ENCODE assay signal across 12 cellular contexts in genomic region chr9:127991017-127991756, GRCh38. TPM values are rescaled to one million over a fixed set of nuclear protein-coding genes. Genes with fewer than 3 reads are reported as not detected.
DNase-seq lines count a peak whose midpoint lies in the region; ATAC-seq, FAIRE-seq and TF ChIP-seq lines count a peak whose summit lies in the region.
"Had no signal": no experiment of that assay in that cellular context is flagged by ENCODE, and none has a peak within 500 bp of the region (broad histone marks: within the 10 kb centered on the region; RNA-seq: fewer than 3 reads in every experiment).

No MANE protein-coding gene starts in this region.

- TF ChIP-seq EP300 in HepG2 (IDR thresholded peaks at IDR 0.05; ENCODE audit: low read depth in 2 of 2, low read length in 2 of 2), result peak in 1 of 2 experiments; percentile 84; a peak in 3 of 4 replicates
- peak; percentile 52; the same call in 1 of the 2 replicates for TF ChIP-seq EP300 in HepG2 (CRISPR knock-in tag; IDR thresholded peaks at IDR 0.05; ENCODE audit: borderline replicate concordance)

- no peak for TF ChIP-seq CTCF in CD8-positive, alpha-beta T cell (IDR thresholded peaks at IDR 0.05)
- no peak for TF ChIP-seq CTCF in WTC11 (IDR thresholded peaks at IDR 0.05)
- no peak for TF ChIP-seq CTCF in HepG2 (CRISPR knock-in tag; IDR thresholded peaks at IDR 0.05)

- in situ Hi-C loops in HepG2 (cut with HindIII; ENCODE audit: extremely low pct_ligation_motif_present, low pct_unique_long_range_greater_than_20kb), result no loop called here

- no peaks in the 10 kb centered on the region for H3K9me3 Mint-ChIP-seq in CD8-positive, alpha-beta T cell
- H3K9me3 Mint-ChIP-seq in IgD-negative memory B cell (no peaks in the 10 kb centered on the region), WTC11 (no peaks in the 10 kb centered on the region; the same call in 1 of the 2 replicates)

- CTCF ChIA-PET in CD8-positive, alpha-beta T cell (lab: Charles Lee), result interaction anchor here (0.7 to 1.8 kb wide), 5 partner anchors 13 to 178 kb away, joined by 3 to 4 read pairs (median 4); no protein-coding TSS in a partner anchor
- CTCF ChIA-PET in WTC11 (lab: Charles Lee), result interaction anchor here (0.8 to 2.5 kb wide), 4 partner anchors 12 to 47 kb away, joined by 3 to 10 read pairs (median 4); no protein-coding TSS in a partner anchor
- CTCF ChIA-PET in HepG2 (lab: Yijun Ruan, JAX; ENCODE audit: low intra/inter-chr PET ratio, low total read pairs), result no interaction called here

- ATAC-seq in CD8-positive, alpha-beta T cell, result peak; percentile 36
- ATAC-seq in WTC11, result no peak
- ATAC-seq in HepG2, result peak; percentile 82

- no peaks in the 10 kb centered on the region for H3K27me3 ChIP-seq in CD8-positive, alpha-beta T cell (ENCODE audit: insufficient read depth, low read length)
- no peaks in the 10 kb centered on the region for H3K27me3 ChIP-seq in HepG2 (ENCODE audit: control insufficient read depth in 1 of 2, insufficient read depth in 2 of 2, low read length in 2 of 2)

- DNase-seq in CD8-positive, alpha-beta T cell, result no peak
- DNase-seq in WTC11 (ENCODE audit: low spot score) (no peak), HepG2 (ENCODE audit: low spot score) (peak; percentile 79), GDM1 (lab: John Stamatoyannopoulos, UW) (no peak), NCI-H1048 (lab: John Stamatoyannopoulos, UW) (no peak), GM12891 (ENCODE audit: insufficient read length, low spot score) (no peak), NCI-H526 treated with DMSO at 0.1 percent for 48 hours (lab: John Stamatoyannopoulos, UW) (no peak)
- DNase-seq: activated effector memory CD4-positive, alpha-beta T cell treated with Interleukin-2 at 50 U/mL for 16 hours; erythroblast had no signal

- H3K27me3 Mint-ChIP-seq in CD8-positive, alpha-beta T cell (ENCODE audit: low read depth), result no peaks in the 10 kb centered on the region
- H3K27me3 Mint-ChIP-seq in IgD-negative memory B cell, result no peaks in the 10 kb centered on the region
- H3K27me3 Mint-ChIP-seq in WTC11 (ENCODE audit: low read depth), result no peaks in the 10 kb centered on the region

- no peak overlapping the region for H3K4me3 Mint-ChIP-seq in CD8-positive, alpha-beta T cell
- peak overlapping the region in 3 of 4 donors; percentile 70 to 85 (median 70) for H3K4me3 Mint-ChIP-seq in IgD-negative memory B cell
- no peak overlapping the region for H3K4me3 Mint-ChIP-seq in WTC11

- no peaks in the 10 kb centered on the region for H3K79me2 ChIP-seq in HepG2 (ENCODE audit: insufficient read depth, low read length)

- no peak overlapping the region for H3K4me3 ChIP-seq in CD8-positive, alpha-beta T cell (ENCODE audit: low read depth, low read length)
- H3K4me3 ChIP-seq in HepG2 (replicated peaks in 1 of 3; ENCODE audit: insufficient read depth in 1 of 3, low read depth in 2 of 3, low read length in 3 of 3), result peak overlapping the region in 1 of 3 experiments; percentile 34; a peak in 2 of 6 replicates
- H3K4me3 ChIP-seq: thoracic aorta had no signal

- H3K27ac ChIP-seq in CD8-positive, alpha-beta T cell (ENCODE audit: low read depth, low read length), result no peak overlapping the region
- peak overlapping the region; percentile 58 for H3K27ac ChIP-seq in HepG2 (ENCODE audit: extremely low read length, insufficient read depth, low read length)
- H3K27ac ChIP-seq: KMS-11, thoracic aorta had no signal

- no peaks in the 10 kb centered on the region for H3K36me3 ChIP-seq in CD8-positive, alpha-beta T cell (ENCODE audit: insufficient read depth, low read length)
- no peaks in the 10 kb centered on the region for H3K36me3 ChIP-seq in HepG2 (replicated peaks in 1 of 2; ENCODE audit: control insufficient read depth in 1 of 2, insufficient read depth in 2 of 2, low read length in 2 of 2)
- H3K36me3 ChIP-seq: thoracic aorta had no signal

- peaks cover 30% of the 10 kb centered on the region for H3K4me1 Mint-ChIP-seq in CD8-positive, alpha-beta T cell (ENCODE audit: low read depth)
- H3K4me1 Mint-ChIP-seq in IgD-negative memory B cell (peaks cover 23 to 34% (median 33%) of the 10 kb centered on the region in 3 donors), WTC11 (no peaks in the 10 kb centered on the region)

- no peaks in the 10 kb centered on the region for H4K20me1 ChIP-seq in HepG2 (ENCODE audit: insufficient read depth, low read length)

- POLR2A ChIA-PET in CD8-positive, alpha-beta T cell (lab: Charles Lee), result interaction anchor here (0.8 to 1.1 kb wide), 2 partner anchors 9 to 10 kb away, joined by 3 to 4 read pairs; partner anchors contain the start of gene EEIG1
- POLR2A ChIA-PET in WTC11 (lab: Charles Lee), result interaction anchor here (0.6 kb wide), 1 partner anchor 114 kb away, joined by 4 read pairs; no protein-coding TSS in a partner anchor
- POLR2A ChIA-PET in HepG2 (lab: Yijun Ruan, JAX), result interaction anchor here (0.7 to 1.5 kb wide), 6 partner anchors 10 to 76 kb away, joined by 3 to 4 read pairs (median 3); partner anchors contain the start of gene NAIF1

- H3K4me1 ChIP-seq in CD8-positive, alpha-beta T cell (ENCODE audit: insufficient read depth, low read length), result peaks cover 33% of the 10 kb centered on the region
- H3K4me1 ChIP-seq in HepG2 (ENCODE audit: insufficient read depth, low read length), result peaks cover 63% of the 10 kb centered on the region

- WGBS in HepG2 (ENCODE audit: low lambda C conversion rate), result 3% methylated on average over 6 of the region's 10 CpGs

- intact Hi-C loops in CD8-positive, alpha-beta T cell (cut with DNase I, micrococcal nuclease), result loop anchor here in 1 of 2 experiments (2.0 kb wide), 1 partner anchor 16 kb away; no protein-coding TSS in a partner anchor
- intact Hi-C loops in HepG2 (cut with micrococcal nuclease; ENCODE audit: unreplicated experiment), result no loop called here

- no peak overlapping the region for H3K27ac Mint-ChIP-seq in CD8-positive, alpha-beta T cell
- H3K27ac Mint-ChIP-seq in IgD-negative memory B cell (peak overlapping the region; percentile 90 to 99 (median 94)), WTC11 (no peak overlapping the region)

- no peak for TF ChIP-seq RAD21 in HepG2 (CRISPR knock-in tag; IDR thresholded peaks at IDR 0.05)

- peak overlapping the region; percentile 48 for H3K4me2 ChIP-seq in HepG2 (ENCODE audit: low read depth, low read length)
- H3K4me2 ChIP-seq: KMS-11 had no signal

- H3K9me3 ChIP-seq in CD8-positive, alpha-beta T cell (ENCODE audit: low read length), result no peaks in the 10 kb centered on the region
- H3K9me3 ChIP-seq in HepG2 (ENCODE audit: low read length), result no peaks in the 10 kb centered on the region
- H3K9me3 ChIP-seq: thoracic aorta had no signal

- H3K36me3 Mint-ChIP-seq in CD8-positive, alpha-beta T cell, result no peaks in the 10 kb centered on the region
- H3K36me3 Mint-ChIP-seq in IgD-negative memory B cell, result peaks cover 2% of the 10 kb centered on the region
- no peaks in the 10 kb centered on the region for H3K36me3 Mint-ChIP-seq in WTC11

- H3K9ac ChIP-seq in HepG2 (ENCODE audit: insufficient read depth, low read depth, low read length), result peak overlapping the region; percentile 54
- H3K9ac ChIP-seq: KMS-11 had no signal

- no peak for TF ChIP-seq POLR2A in HepG2 (IDR thresholded peaks at IDR 0.05; ENCODE audit: insufficient read depth in 1 of 2, low read depth in 2 of 2, low read length in 2 of 2)
- no peak for TF ChIP-seq POLR2A in GM12891 (IDR thresholded peaks at IDR 0.05; ENCODE audit: low read depth, low read length)

- FAIRE-seq in HepG2 (lab: Jason Lieb, UNC) (peak; percentile 76), GM12891 (lab: Jason Lieb, UNC) (no peak)

- BruUV-seq in HepG2 (replicated peaks; lab: Mats Ljungman, UMichigan), result no TSS peak

- no peak overlapping the region for H2AFZ ChIP-seq in HepG2 (ENCODE audit: low read length)

RNA-seq across cellular contexts. Expression of gene EEIG1, which starts 10.4 kb away (rescaled TPM):
- total RNA-seq in CD8-positive, alpha-beta T cell, result 100 to 1,000 TPM; 359 to 378 TPM
- 90.5 TPM for polyA plus RNA-seq in IgD-negative memory B cell
- total RNA-seq in WTC11 (2021), result 42.2 to 66.4 TPM (median 51.3 TPM) in 3 replicates
- total RNA-seq in HepG2 (2016; rRNA removed; fragmentation: Illumina TruSeq; extraction: Trizol), result 16.1 and 16.6 TPM in 2 replicates
- 10.4 and 11.3 TPM in 2 replicates for total RNA-seq in HepG2 (2016; cell fraction: cytosol; rRNA removed; fragmentation: Illumina TruSeq; extraction: Trizol; ENCODE audit: low read depth)
- total RNA-seq in HepG2 (2016; cell fraction: insoluble cytoplasmic fraction; rRNA removed; fragmentation: Illumina TruSeq; extraction: Trizol), result 12.3 and 17.2 TPM in 2 replicates
- total RNA-seq in HepG2 (2016; cell fraction: membrane; rRNA removed; fragmentation: Illumina TruSeq; extraction: Trizol), result 21.5 and 21.9 TPM in 2 replicates
- total RNA-seq in HepG2 (2016; cell fraction: nucleus; rRNA removed; fragmentation: Illumina TruSeq; extraction: Trizol), result 20.0 and 24.0 TPM in 2 replicates
- polyA plus RNA-seq in HepG2 (2011; rRNA removed), result 25.2 and 30.1 TPM in 2 replicates
- polyA plus RNA-seq in HepG2 (2011; cell fraction: cytosol; rRNA removed), result 19.7 and 22.7 TPM in 2 replicates
- polyA plus RNA-seq in HepG2 (2011; cell fraction: nucleus; rRNA removed), result 108 and 126 TPM in 2 replicates
- 22.5 and 36.8 TPM in 2 replicates for polyA plus RNA-seq in HepG2 (2012)
- polyA plus RNA-seq in HepG2 (2016; cell fraction: cytosol; fragmentation: Illumina TruSeq; extraction: Trizol; ENCODE audit: low read depth), result 3.8 and 4.2 TPM in 2 replicates
- 24.1 and 30.7 TPM in 2 replicates for polyA plus RNA-seq in HepG2 (2016; cell fraction: insoluble cytoplasmic fraction; fragmentation: Illumina TruSeq; extraction: Trizol; ENCODE audit: low read depth)
- 16.7 and 17.4 TPM in 2 replicates for polyA plus RNA-seq in HepG2 (2016; cell fraction: membrane; fragmentation: Illumina TruSeq; extraction: Trizol; ENCODE audit: low read depth)
- polyA plus RNA-seq in HepG2 (2016; cell fraction: nucleus; fragmentation: Illumina TruSeq; extraction: Trizol; ENCODE audit: insufficient read depth, low read depth), result 72.4 and 76.1 TPM in 2 replicates
- polyA minus RNA-seq in HepG2 (2011; rRNA and poly(A)+ RNA removed; ENCODE audit: low replicate concordance), result 25.3 and 40.6 TPM in 2 replicates
- polyA minus RNA-seq in HepG2 (2011; cell fraction: cytosol; rRNA and poly(A)+ RNA removed), result 8.3 and 11.4 TPM in 2 replicates
- polyA minus RNA-seq in HepG2 (2011; cell fraction: nucleus; rRNA and poly(A)+ RNA removed), result 25.0 and 25.4 TPM in 2 replicates
- 26.9 TPM for polyA plus RNA-seq in GM12891 (2012; ENCODE audit: low read depth, missing spikeins)

RNA-seq across cellular contexts. Expression of gene DPM2, which starts 53.5 kb away (rescaled TPM):
- total RNA-seq in CD8-positive, alpha-beta T cell, result 10 to 100 TPM; 40.2 to 42.7 TPM
- polyA plus RNA-seq in IgD-negative memory B cell (44.9 TPM), HepG2 (2011; rRNA removed) (35.3 and 38.6 TPM in 2 replicates)
- total RNA-seq in WTC11 (2021) (53.3 to 58.2 TPM (median 56.1 TPM) in 3 replicates), HepG2 (2016; rRNA removed; fragmentation: Illumina TruSeq; extraction: Trizol) (17.5 and 24.8 TPM in 2 replicates)
- total RNA-seq in HepG2 (2016; cell fraction: cytosol; rRNA removed; fragmentation: Illumina TruSeq; extraction: Trizol; ENCODE audit: low read depth), result 20.0 and 27.3 TPM in 2 replicates
- 14.9 and 23.0 TPM in 2 replicates for total RNA-seq in HepG2 (2016; cell fraction: insoluble cytoplasmic fraction; rRNA removed; fragmentation: Illumina TruSeq; extraction: Trizol)
- total RNA-seq in HepG2 (2016; cell fraction: membrane; rRNA removed; fragmentation: Illumina TruSeq; extraction: Trizol), result 31.4 and 35.9 TPM in 2 replicates
- total RNA-seq in HepG2 (2016; cell fraction: nucleus; rRNA removed; fragmentation: Illumina TruSeq; extraction: Trizol), result 18.6 and 22.0 TPM in 2 replicates
- polyA plus RNA-seq in HepG2 (2011; cell fraction: cytosol; rRNA removed), result 30.5 and 35.2 TPM in 2 replicates
- polyA plus RNA-seq in HepG2 (2011; cell fraction: nucleus; rRNA removed), result 36.6 and 37.4 TPM in 2 replicates
- 21.4 and 25.3 TPM in 2 replicates for polyA plus RNA-seq in HepG2 (2012)
- 32.5 and 40.9 TPM in 2 replicates for polyA plus RNA-seq in HepG2 (2016; cell fraction: cytosol; fragmentation: Illumina TruSeq; extraction: Trizol; ENCODE audit: low read depth)
- 30.7 and 34.8 TPM in 2 replicates for polyA plus RNA-seq in HepG2 (2016; cell fraction: insoluble cytoplasmic fraction; fragmentation: Illumina TruSeq; extraction: Trizol; ENCODE audit: low read depth)
- polyA plus RNA-seq in HepG2 (2016; cell fraction: membrane; fragmentation: Illumina TruSeq; extraction: Trizol; ENCODE audit: low read depth), result 49.8 and 53.8 TPM in 2 replicates
- polyA plus RNA-seq in HepG2 (2016; cell fraction: nucleus; fragmentation: Illumina TruSeq; extraction: Trizol; ENCODE audit: insufficient read depth, low read depth), result 49.9 and 52.5 TPM in 2 replicates
- polyA minus RNA-seq in HepG2 (2011; rRNA and poly(A)+ RNA removed; ENCODE audit: low replicate concordance), result 68.5 and 193 TPM in 2 replicates
- polyA minus RNA-seq in HepG2 (2011; cell fraction: cytosol; rRNA and poly(A)+ RNA removed), result 12.9 and 15.4 TPM in 2 replicates
- polyA minus RNA-seq in HepG2 (2011; cell fraction: nucleus; rRNA and poly(A)+ RNA removed), result 34.8 and 35.4 TPM in 2 replicates
- polyA plus RNA-seq in GM12891 (2012; ENCODE audit: low read depth, missing spikeins), result 28.2 TPM

Comparison
In these comparisons a context has a peak if more than half of its experiments do, and no peak if none do; other contexts are left out.
1. H3K27ac Mint-ChIP-seq: peak in IgD-negative memory B cell (3 of 3); none in CD8-positive, alpha-beta T cell (single experiment) and WTC11 (single experiment).
2. H3K4me3 Mint-ChIP-seq: peak in IgD-negative memory B cell (3 of 4); none in CD8-positive, alpha-beta T cell (single experiment) and WTC11 (single experiment).